ENCODE assay signal across 23 cellular contexts in the genomic region with DNA sequence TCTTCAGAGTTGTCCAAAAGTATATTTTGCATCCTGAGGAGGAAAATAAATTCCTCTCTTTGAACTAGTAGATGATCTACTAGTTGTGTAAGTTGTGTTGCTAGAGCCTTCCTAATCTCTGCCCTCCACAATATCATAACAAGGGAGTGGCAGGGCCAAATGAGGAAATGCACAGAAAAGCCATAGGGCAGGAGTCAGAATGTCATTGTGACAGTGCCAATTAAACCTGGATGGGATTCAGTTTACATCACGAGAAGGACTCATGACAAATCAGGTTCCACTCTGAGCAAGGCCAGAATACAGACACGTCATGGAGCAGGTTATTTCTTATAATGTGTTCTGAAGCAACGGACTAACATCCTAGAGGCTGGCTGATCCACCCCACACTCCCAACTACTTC.
DNase-seq lines count a peak whose midpoint lies in the region; ATAC-seq, FAIRE-seq and TF ChIP-seq lines count a peak whose summit lies in the region.
"Had no signal": no experiment of that assay in that cellular context is flagged by ENCODE, and none has a peak within 500 bp of the region (broad histone marks: within the 10 kb centered on the region; RNA-seq: fewer than 3 reads in every experiment).

No MANE protein-coding gene starts in this region.

- H3K4me3 ChIP-seq in breast epithelium (no peak overlapping the region), mucosa of descending colon (no peak overlapping the region), small intestine (ENCODE audit: low read depth in 1 of 2, low read length in 2 of 2) (no peak overlapping the region), pancreas (no peak overlapping the region)
- H3K4me3 ChIP-seq: BLaER1, GM12878, GM23248 had no signal

- H3K9me3 ChIP-seq in breast epithelium (no peaks in the 10 kb centered on the region), mucosa of descending colon (no peaks in the 10 kb centered on the region), small intestine (ENCODE audit: control insufficient read depth, low read depth) (peaks cover 2% of the 10 kb centered on the region), pancreas (no peaks in the 10 kb centered on the region)
- H3K9me3 ChIP-seq: BLaER1, Caco-2 had no signal

- ATAC-seq in mucosa of descending colon (peak; percentile 100), pancreas (no peak)
- no peak for ATAC-seq in activated T-cell treated with anti-CD3 and anti-CD28 coated beads, Interleukin-2, amount 50 U/mL, for 72 hours (replicated peaks in 1 of 2)
- ATAC-seq: CD8-positive, alpha-beta T cell; GM12878; HCT116 had no signal

- no TSS peak for BruUV-seq in MCF 10A (replicated peaks; lab: Mats Ljungman, UMichigan)

- H3K27ac Mint-ChIP-seq in MCF 10A (ENCODE audit: low read depth, unreplicated experiment) = peak overlapping the region; percentile 96
- no peak overlapping the region for H3K27ac Mint-ChIP-seq in activated T-cell treated with anti-CD3 and anti-CD28 coated beads, Interleukin-2, amount 50 U/mL, for 72 hours
- H3K27ac Mint-ChIP-seq: B cell; CD4-positive, CD25-positive, alpha-beta regulatory T cell; CD8-positive, alpha-beta T cell; H9 had no signal

- H3K27ac ChIP-seq in breast epithelium (no peak overlapping the region), small intestine (ENCODE audit: low read depth in 1 of 2, low read length in 1 of 2) (no peak overlapping the region), pancreas (no peak overlapping the region)
- H3K27ac ChIP-seq: 22Rv1, BLaER1, C4-2B, GM23248 had no signal

- no peaks in the 10 kb centered on the region for H3K9me3 Mint-ChIP-seq in MCF 10A (ENCODE audit: unreplicated experiment)
- peaks cover 8 to 13% of the 10 kb centered on the region in 2 donors for H3K9me3 Mint-ChIP-seq in activated T-cell treated with anti-CD3 and anti-CD28 coated beads, Interleukin-2, amount 50 U/mL, for 72 hours
- H3K9me3 Mint-ChIP-seq: H9 had no signal

- CTCF ChIA-PET in MCF 10A (lab: Yijun Ruan, JAX) = interaction anchor here (0.6 to 1.4 kb wide), 2 partner anchors 74 to 769 kb away, joined by 3 to 4 read pairs; no protein-coding TSS in a partner anchor

- H3K4me1 Mint-ChIP-seq in MCF 10A (ENCODE audit: insufficient read depth, unreplicated experiment) = peaks cover 22% of the 10 kb centered on the region
- H3K4me1 Mint-ChIP-seq in activated T-cell treated with anti-CD3 and anti-CD28 coated beads, Interleukin-2, amount 50 U/mL, for 72 hours (ENCODE audit: low read depth) = no peaks in the 10 kb centered on the region
- H3K4me1 Mint-ChIP-seq: B cell; CD4-positive, CD25-positive, alpha-beta regulatory T cell; H9 had no signal

- H3K4me3 Mint-ChIP-seq in MCF 10A (ENCODE audit: unreplicated experiment) = no peak overlapping the region
- no peak overlapping the region for H3K4me3 Mint-ChIP-seq in activated T-cell treated with anti-CD3 and anti-CD28 coated beads, Interleukin-2, amount 50 U/mL, for 72 hours
- H3K4me3 Mint-ChIP-seq: B cell; CD4-positive, CD25-positive, alpha-beta regulatory T cell; CD8-positive, alpha-beta T cell; H9 had no signal

- intact Hi-C loops in MCF 10A (cut with micrococcal nuclease) = no loop called here
- intact Hi-C loops in breast epithelium (cut with DNase I; ENCODE audit: low total_unique reads) = no loop called here
- intact Hi-C loops in mucosa of descending colon (cut with DNase I, micrococcal nuclease) = no loop called here
- intact Hi-C loops in pancreas (cut with DNase I) = no loop called here

- no peak for TF ChIP-seq POLR2A in breast epithelium (IDR thresholded peaks at IDR 0.05)

- no peak for DNase-seq in MCF 10A (ENCODE audit: unreplicated experiment)
- DNase-seq in breast epithelium (ENCODE audit: low spot score in 2 of 2) = no peak
- peak in 1 of 3 donors; percentile 66 for DNase-seq in mucosa of descending colon
- peak; percentile 3 for DNase-seq in small intestine
- no peak for DNase-seq in NCI-H69 (lab: John Stamatoyannopoulos, UW)
- no peak for DNase-seq in pancreas
- no peak for DNase-seq in activated T-cell treated with anti-CD3 and anti-CD28 coated beads, Interleukin-2, amount 50 U/mL, for 72 hours
- DNase-seq: Caco-2; CD4-positive, CD25-positive, alpha-beta regulatory T cell; CD8-positive, alpha-beta T cell; DMS153; DND-41; GM23248; H9 had no signal

- H3K27me3 Mint-ChIP-seq in MCF 10A (ENCODE audit: insufficient read depth, unreplicated experiment) = no peaks in the 10 kb centered on the region
- H3K27me3 Mint-ChIP-seq in activated T-cell treated with anti-CD3 and anti-CD28 coated beads, Interleukin-2, amount 50 U/mL, for 72 hours (ENCODE audit: low read depth) = no peaks in the 10 kb centered on the region
- H3K27me3 Mint-ChIP-seq: B cell; CD4-positive, CD25-positive, alpha-beta regulatory T cell had no signal

- no peaks in the 10 kb centered on the region for H3K36me3 ChIP-seq in breast epithelium
- H3K36me3 ChIP-seq in mucosa of descending colon (ENCODE audit: low read depth) = no peaks in the 10 kb centered on the region
- no peaks in the 10 kb centered on the region for H3K36me3 ChIP-seq in small intestine (ENCODE audit: control insufficient read depth in 2 of 2, insufficient read depth in 2 of 2, low read length in 2 of 2)
- H3K36me3 ChIP-seq in pancreas = no peaks in the 10 kb centered on the region
- H3K36me3 ChIP-seq: BLaER1 had no signal

- FAIRE-seq in small intestine (lab: Jason Lieb, UNC) (no peak), pancreas (lab: Jason Lieb, UNC) (no peak)
- FAIRE-seq: A204.1, G401.6, GM12878, GM19239 had no signal

- TF ChIP-seq CTCF in MCF 10A (IDR thresholded peaks at IDR 0.05; ENCODE audit: unreplicated experiment) (no peak), breast epithelium (IDR thresholded peaks at IDR 0.05) (no peak), mucosa of descending colon (IDR thresholded peaks at IDR 0.05) (no peak), pancreas (IDR thresholded peaks at IDR 0.05) (no peak)

- WGBS in small intestine, 3 donors = 75 to 83% (median 80%) methylated on average over 3 of the region's 3 CpGs
- WGBS in pancreas, 2 donors = 55 to 67% methylated on average over 3 of the region's 3 CpGs

- POLR2A ChIA-PET in MCF 10A (lab: Yijun Ruan, JAX) = interaction anchor here (0.7 kb wide), 1 partner anchor 440 kb away, joined by 3 read pairs; no protein-coding TSS in a partner anchor

- H3K4me1 ChIP-seq in breast epithelium = no peaks in the 10 kb centered on the region
- no peaks in the 10 kb centered on the region for H3K4me1 ChIP-seq in mucosa of descending colon (ENCODE audit: low read depth)
- H3K4me1 ChIP-seq in small intestine (ENCODE audit: control insufficient read depth in 2 of 2, insufficient read depth in 1 of 2, low read depth in 1 of 2, low read length in 1 of 2) = no peaks in the 10 kb centered on the region
- no peaks in the 10 kb centered on the region for H3K4me1 ChIP-seq in pancreas
- H3K4me1 ChIP-seq: BLaER1, Caco-2 had no signal

- no peaks in the 10 kb centered on the region for H3K36me3 Mint-ChIP-seq in MCF 10A (ENCODE audit: insufficient read depth, unreplicated experiment)
- H3K36me3 Mint-ChIP-seq in activated T-cell treated with anti-CD3 and anti-CD28 coated beads, Interleukin-2, amount 50 U/mL, for 72 hours (ENCODE audit: insufficient read depth in 2 of 2) = no peaks in the 10 kb centered on the region
- H3K36me3 Mint-ChIP-seq: CD4-positive, CD25-positive, alpha-beta regulatory T cell; CD8-positive, alpha-beta T cell had no signal

- no peaks in the 10 kb centered on the region for H3K27me3 ChIP-seq in breast epithelium
- H3K27me3 ChIP-seq in small intestine (ENCODE audit: control insufficient read depth in 2 of 2, insufficient read depth in 2 of 2, low read length in 2 of 2) = no peaks in the 10 kb centered on the region
- no peaks in the 10 kb centered on the region for H3K27me3 ChIP-seq in pancreas
- H3K27me3 ChIP-seq: BLaER1 had no signal
